In the genomic region with DNA sequence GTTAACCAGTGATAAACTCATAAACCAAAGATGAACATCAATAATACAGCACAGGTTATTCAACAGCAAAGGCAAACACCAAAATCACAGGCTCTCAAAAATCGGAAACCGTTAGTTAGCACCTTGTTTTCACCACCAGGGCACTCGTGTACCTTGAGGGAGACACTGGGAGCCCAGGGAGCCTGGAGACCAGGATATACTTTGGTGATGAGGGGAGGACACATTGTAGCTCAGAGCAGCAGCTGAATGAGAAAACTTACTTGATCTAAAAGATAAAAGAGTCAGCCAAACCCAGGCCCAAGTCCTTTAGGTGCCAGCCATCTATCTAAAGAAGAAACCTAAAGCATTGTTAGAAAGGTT, we compare ENCODE assay signal across 15 cellular contexts. TPM values are rescaled to one million over a fixed set of nuclear protein-coding genes. Genes with fewer than 3 reads are reported as not detected.
DNase-seq lines count a peak whose midpoint lies in the region; ATAC-seq and TF ChIP-seq lines count a peak whose summit lies in the region.
"Had no signal": no experiment of that assay in that cellular context is flagged by ENCODE, and none has a peak within 500 bp of the region (broad histone marks: within the 10 kb centered on the region; RNA-seq: fewer than 3 reads in every experiment).

No MANE protein-coding gene starts in this region.

- intact Hi-C loops in activated T-helper 2 cell treated with anti-CD3 and anti-CD28 coated beads, Interferon-gamma antibody, Interleukin-2, Interleukin-4, amounts not matched to agents 10 μg/mL and 5 μg/mL and 100 μg/mL, durations not matched to agents 14 hours and 24 hours and 36 hours (cut with micrococcal nuclease): no loop called here

- peaks cover 4% of the 10 kb centered on the region for H3K36me3 ChIP-seq in muscle layer of colon (ENCODE audit: insufficient read depth, low read length)
- H3K36me3 ChIP-seq: pancreas had no signal

- no CpG with 5 or more reads among the region's 3 CpGs for WGBS in H9 (ENCODE audit: extremely low coverage, insufficient read length, low lambda C conversion rate)

- H3K4me3 Mint-ChIP-seq in H9: no peak overlapping the region
- no peak overlapping the region for H3K4me3 Mint-ChIP-seq in stimulated activated effector memory CD8-positive, alpha-beta T cell treated with anti-CD3 and anti-CD28 coated beads, Interleukin-12 subunit alpha, Interleukin-12 subunit beta, amount 100 ng/mL, for 72 hours
- H3K4me3 Mint-ChIP-seq in activated T-helper 2 cell treated with anti-CD3 and anti-CD28 coated beads, Interferon-gamma antibody, Interleukin-2, Interleukin-4, amounts not matched to agents 10 μg/mL and 5 μg/mL and 100 μg/mL, durations not matched to agents 14 hours and 24 hours and 36 hours (ENCODE audit: low read depth): no peak overlapping the region
- H3K4me3 Mint-ChIP-seq: activated CD4-positive, alpha-beta T cell treated with anti-CD3 and anti-CD28 coated beads, Interleukin-2, amount 10 ng/mL, durations not matched to agents 7 days and 5 days; activated T-helper 1 cell treated with anti-CD3 and anti-CD28 coated beads, Interleukin-12 subunit alpha, Interleukin-12 subunit beta, Interleukin-2, Interleukin-4 antibody, amounts not matched to agents 30 ng/mL and 10 ng/mL and 1 ng/mL, durations not matched to agents 14 hours and 24 hours and 36 hours had no signal

- H3K79me1 ChIP-seq in H9 (ENCODE audit: insufficient read depth, low read depth, low read length, poor library complexity, severe bottlenecking): peaks cover 12% of the 10 kb centered on the region

- no peak overlapping the region for H3K14ac ChIP-seq in H9 (ENCODE audit: insufficient read depth, low read length)

- H4K5ac ChIP-seq in H9 (ENCODE audit: insufficient read length, low read depth, low read length): no peak overlapping the region

- H2BK12ac ChIP-seq in H9 (ENCODE audit: insufficient read length, low read depth, low read length): no peak overlapping the region

- peaks cover 8% of the 10 kb centered on the region; the same call in 1 of the 2 replicates for H3K79me2 ChIP-seq in H9 (ENCODE audit: insufficient read depth, low read length)

- H3T11ph ChIP-seq in H9 (ENCODE audit: low read length): no peak overlapping the region

- peaks cover 91 to 99% of the 10 kb centered on the region in 2 experiments for H3K4me1 Mint-ChIP-seq in H9
- H3K4me1 Mint-ChIP-seq in stimulated activated effector memory CD8-positive, alpha-beta T cell treated with anti-CD3 and anti-CD28 coated beads, Interleukin-12 subunit alpha, Interleukin-12 subunit beta, amount 100 ng/mL, for 72 hours: no peaks in the 10 kb centered on the region
- no peaks in the 10 kb centered on the region for H3K4me1 Mint-ChIP-seq in activated T-helper 2 cell treated with anti-CD3 and anti-CD28 coated beads, Interferon-gamma antibody, Interleukin-2, Interleukin-4, amounts not matched to agents 10 μg/mL and 5 μg/mL and 100 μg/mL, durations not matched to agents 14 hours and 24 hours and 36 hours (ENCODE audit: low read depth)

- H3K27me3 ChIP-seq in H9 (ENCODE audit: insufficient read depth, low read length) (no peaks in the 10 kb centered on the region), muscle layer of colon (ENCODE audit: control insufficient read depth in 1 of 2, insufficient read depth in 2 of 2, low read length in 2 of 2) (no peaks in the 10 kb centered on the region)
- H3K27me3 ChIP-seq: pancreas had no signal

- no peak overlapping the region for H3K27ac Mint-ChIP-seq in H9
- H3K27ac Mint-ChIP-seq in stimulated activated effector memory CD8-positive, alpha-beta T cell treated with anti-CD3 and anti-CD28 coated beads, Interleukin-12 subunit alpha, Interleukin-12 subunit beta, amount 100 ng/mL, for 72 hours: no peak overlapping the region
- H3K27ac Mint-ChIP-seq in activated T-helper 2 cell treated with anti-CD3 and anti-CD28 coated beads, Interferon-gamma antibody, Interleukin-2, Interleukin-4, amounts not matched to agents 10 μg/mL and 5 μg/mL and 100 μg/mL, durations not matched to agents 14 hours and 24 hours and 36 hours: no peak overlapping the region
- H3K27ac Mint-ChIP-seq: activated CD4-positive, alpha-beta T cell treated with anti-CD3 and anti-CD28 coated beads, Interleukin-2, amount 10 ng/mL, durations not matched to agents 7 days and 5 days; activated T-helper 1 cell treated with anti-CD3 and anti-CD28 coated beads, Interleukin-12 subunit alpha, Interleukin-12 subunit beta, Interleukin-2, Interleukin-4 antibody, amounts not matched to agents 30 ng/mL and 10 ng/mL and 1 ng/mL, durations not matched to agents 14 hours and 24 hours and 36 hours had no signal

- no peak overlapping the region for H2AFZ ChIP-seq in H9 (ENCODE audit: low read length)

- H2BK5ac ChIP-seq in H9 (ENCODE audit: insufficient read length, low read length): no peak overlapping the region

- no peak overlapping the region for H3K4ac ChIP-seq in H9 (ENCODE audit: low read depth, low read length)

- H3K4me2 ChIP-seq in H9 (ENCODE audit: insufficient read depth, insufficient read length, low read length): no peak overlapping the region

- no peaks in the 10 kb centered on the region for H3K9me3 ChIP-seq in H9 (ENCODE audit: control insufficient read depth, low read depth, low read length)
- H3K9me3 ChIP-seq in muscle layer of colon (ENCODE audit: low read length): no peaks in the 10 kb centered on the region
- H3K9me3 ChIP-seq: pancreas had no signal

- no peak for ATAC-seq in HG02798 (IDR thresholded peaks at IDR 0.05; ENCODE audit: poor library complexity, unreplicated experiment)
- no peak for ATAC-seq in stimulated activated effector memory CD8-positive, alpha-beta T cell treated with anti-CD3 and anti-CD28 coated beads, Interleukin-12 subunit alpha, Interleukin-12 subunit beta, amount 100 ng/mL, for 72 hours
- ATAC-seq: pancreas had no signal

- H3K18ac ChIP-seq in H9 (ENCODE audit: insufficient read length, low read depth, low read length): no peak overlapping the region

- no peak overlapping the region for H2AK5ac ChIP-seq in H9 (ENCODE audit: insufficient read length, low read length)

- no peak overlapping the region for H4K91ac ChIP-seq in H9 (ENCODE audit: insufficient read length, low read depth, low read length)

- H3K27me3 Mint-ChIP-seq in H9 (ENCODE audit: low read depth): no peaks in the 10 kb centered on the region
- peaks cover 59% of the 10 kb centered on the region for H3K27me3 Mint-ChIP-seq in activated T-helper 2 cell treated with anti-CD3 and anti-CD28 coated beads, Interferon-gamma antibody, Interleukin-2, Interleukin-4, amounts not matched to agents 10 μg/mL and 5 μg/mL and 100 μg/mL, durations not matched to agents 14 hours and 24 hours and 36 hours (ENCODE audit: low read depth)

- no peaks in the 10 kb centered on the region for H3K9me3 Mint-ChIP-seq in H9
- no peaks in the 10 kb centered on the region for H3K9me3 Mint-ChIP-seq in stimulated activated effector memory CD8-positive, alpha-beta T cell treated with anti-CD3 and anti-CD28 coated beads, Interleukin-12 subunit alpha, Interleukin-12 subunit beta, amount 100 ng/mL, for 72 hours
- no peaks in the 10 kb centered on the region for H3K9me3 Mint-ChIP-seq in activated T-helper 2 cell treated with anti-CD3 and anti-CD28 coated beads, Interferon-gamma antibody, Interleukin-2, Interleukin-4, amounts not matched to agents 10 μg/mL and 5 μg/mL and 100 μg/mL, durations not matched to agents 14 hours and 24 hours and 36 hours
- H3K9me3 Mint-ChIP-seq: activated CD4-positive, alpha-beta T cell treated with anti-CD3 and anti-CD28 coated beads, Interleukin-2, amount 10 ng/mL, durations not matched to agents 7 days and 5 days; activated T-helper 1 cell treated with anti-CD3 and anti-CD28 coated beads, Interleukin-12 subunit alpha, Interleukin-12 subunit beta, Interleukin-2, Interleukin-4 antibody, amounts not matched to agents 30 ng/mL and 10 ng/mL and 1 ng/mL, durations not matched to agents 14 hours and 24 hours and 36 hours had no signal

- peaks cover 37% of the 10 kb centered on the region; the same call in 1 of the 2 replicates for H3K4me1 ChIP-seq in H9 (ENCODE audit: insufficient read depth, low read length)
- peaks cover 72% of the 10 kb centered on the region for H3K4me1 ChIP-seq in muscle layer of colon (ENCODE audit: insufficient read depth, low read length)

- no peak for DNase-seq in AG10803 (ENCODE audit: low read depth)
- DNase-seq in H9: no peak
- DNase-seq in stimulated activated effector memory CD8-positive, alpha-beta T cell treated with anti-CD3 and anti-CD28 coated beads, Interleukin-12 subunit alpha, Interleukin-12 subunit beta, amount 100 ng/mL, for 72 hours (ENCODE audit: low spot score in 2 of 2): no peak
- no peak for DNase-seq in T-helper 1 cell
- DNase-seq in activated T-helper 2 cell treated with anti-CD3 and anti-CD28 coated beads, Interferon-gamma antibody, Interleukin-2, Interleukin-4, amounts not matched to agents 10 μg/mL and 5 μg/mL and 100 μg/mL, durations not matched to agents 14 hours and 24 hours and 36 hours (ENCODE audit: low spot score): no peak
- DNase-seq: activated CD4-positive, alpha-beta T cell treated with anti-CD3 and anti-CD28 coated beads, Interleukin-2, amount 10 ng/mL, durations not matched to agents 7 days and 5 days; NCI-H345; pancreas; T-helper 2 cell; trophoblast cell had no signal

- H2BK15ac ChIP-seq in H9 (ENCODE audit: low read depth, low read length): no peak overlapping the region

- H3K9ac ChIP-seq in H9 (ENCODE audit: extremely low read depth, insufficient read length, low read length) (no peak overlapping the region), muscle layer of colon (ENCODE audit: low read length) (no peak overlapping the region)

- no peak overlapping the region for H2BK120ac ChIP-seq in H9 (ENCODE audit: low read depth, low read length, poor library complexity, severe bottlenecking)

- H3K4me3 ChIP-seq in AG10803 (ENCODE audit: low read length): no peak overlapping the region
- H3K4me3 ChIP-seq in muscle layer of colon (ENCODE audit: low read depth in 1 of 2, low read length in 2 of 2): peak overlapping the region in 1 of 2 donors; percentile 30
- H3K4me3 ChIP-seq: pancreas had no signal

- H3K27ac ChIP-seq in H9 (ENCODE audit: insufficient read length, low read depth, low read length): no peak overlapping the region
- H3K27ac ChIP-seq in angular gyrus (ENCODE audit: low read depth, low read length): peak overlapping the region; percentile 12
- H3K27ac ChIP-seq in muscle layer of colon (ENCODE audit: low read depth, low read length): peak overlapping the region; percentile 40

- TF ChIP-seq CTCF in AG10803 (conservative IDR thresholded peaks at IDR 0.05; ENCODE audit: low read length) (0 out of 2 replicates have a peak, but pooled peaks have one; percentile 8), H9 (conservative IDR thresholded peaks at IDR 0.05) (peak; percentile 55)

- H3K56ac ChIP-seq in H9 (ENCODE audit: insufficient read length, low read depth, low read length): no peak overlapping the region

- no peak overlapping the region for H2BK20ac ChIP-seq in H9 (ENCODE audit: low read depth, low read length, poor library complexity, severe bottlenecking)

- H3K23ac ChIP-seq in H9 (ENCODE audit: insufficient read length, low read depth, low read length): no peak overlapping the region

- no peak overlapping the region for H4K8ac ChIP-seq in H9 (replicated peaks; ENCODE audit: insufficient read length, low read depth, low read length)

- H3K23me2 ChIP-seq in H9 (ENCODE audit: insufficient read length, low read depth, low read length, poor library complexity, severe bottlenecking): no peaks in the 10 kb centered on the region

- peaks cover 0 to 19% (median 12%) of the 10 kb centered on the region in 3 experiments; a peak in 5 of 7 replicates for H3K36me3 Mint-ChIP-seq in H9 (ENCODE audit: insufficient read depth in 1 of 3, low read depth in 3 of 3)
- no peaks in the 10 kb centered on the region for H3K36me3 Mint-ChIP-seq in stimulated activated effector memory CD8-positive, alpha-beta T cell treated with anti-CD3 and anti-CD28 coated beads, Interleukin-12 subunit alpha, Interleukin-12 subunit beta, amount 100 ng/mL, for 72 hours
- H3K36me3 Mint-ChIP-seq in activated T-helper 2 cell treated with anti-CD3 and anti-CD28 coated beads, Interferon-gamma antibody, Interleukin-2, Interleukin-4, amounts not matched to agents 10 μg/mL and 5 μg/mL and 100 μg/mL, durations not matched to agents 14 hours and 24 hours and 36 hours (ENCODE audit: low read depth): no peaks in the 10 kb centered on the region

- no peaks in the 10 kb centered on the region for H4K20me1 ChIP-seq in H9 (ENCODE audit: control insufficient read depth, insufficient read depth, insufficient read length)

RNA-seq across cellular contexts. Expression of gene BCL11A, which starts 19.4 kb away (rescaled TPM):
- 91.4 and 92.7 TPM in 2 replicates for total RNA-seq in H9 (2021)
- 0.21 TPM in 2 replicates for total RNA-seq in activated T-helper 2 cell treated with anti-CD3 and anti-CD28 coated beads, Interferon-gamma antibody, Interleukin-2, Interleukin-4, amounts not matched to agents 10 μg/mL and 5 μg/mL and 100 μg/mL, durations not matched to agents 14 hours and 24 hours and 36 hours
- total RNA-seq: activated T-helper 1 cell treated with anti-CD3 and anti-CD28 coated beads, Interleukin-12 subunit alpha, Interleukin-12 subunit beta, Interleukin-2, Interleukin-4 antibody, amounts not matched to agents 30 ng/mL and 10 ng/mL and 1 ng/mL, durations not matched to agents 14 hours and 24 hours and 36 hours; M059J had no signal

Comparison
In these comparisons a context has a peak if more than half of its experiments do, and no peak if none do; other contexts are left out.
1. RNA of gene BCL11A, which starts 19.4 kb away (total RNA-seq): 91.4 to 92.7 TPM in H9; 0.21 TPM in activated T-helper 2 cell treated with anti-CD3 and anti-CD28 coated beads, Interferon-gamma antibody, Interleukin-2, Interleukin-4, amounts not matched to agents 10 μg/mL and 5 μg/mL and 100 μg/mL, durations not matched to agents 14 hours and 24 hours and 36 hours; every median in the first group is over 10 times any median in the second.